25 cellular contexts compared by ENCODE assay signal in genomic region chr1:108624069-108624468, GRCh38.
"Had no signal": no experiment of that assay in that cellular context is flagged by ENCODE, and none has a peak within 500 bp of the region (broad histone marks: within the 10 kb centered on the region; RNA-seq: fewer than 3 reads in every experiment).

No MANE protein-coding gene starts in this region.

- DNase-seq: activated CD4-positive, alpha-beta T cell treated with anti-CD3 and anti-CD28 coated beads for 48 hours; activated CD4-positive, alpha-beta T cell treated with anti-CD3 and anti-CD28 coated beads, Interleukin-2, amount 50 U/mL, for 48 hours; activated CD8-positive, alpha-beta memory T cell treated with anti-CD3 and anti-CD28 coated beads, Interleukin-2, amount 50 U/mL, for 4 hours; activated gamma-delta T cell; activated naive CD4-positive, alpha-beta T cell treated with anti-CD3 and anti-CD28 coated beads, Interleukin-2, amount 10 ng/mL, durations not matched to agents 7 days and 5 days; activated naive CD8-positive, alpha-beta T cell treated with anti-CD3 and anti-CD28 coated beads, Interleukin-2, amount 50 U/mL, for 24 hours; activated T-cell treated with anti-CD3 and anti-CD28 coated beads, Interleukin-2, amount 50 U/mL, for 24 hours; cerebellar nuclear complex; colonic mucosa; effector memory CD4-positive, alpha-beta T cell; gastrocnemius medialis; glutamatergic neuron; hippocampal formation; kidney; lower lobe of right lung; mucosa of descending colon; right cardiac atrium; stimulated activated CD4-positive, alpha-beta T cell treated with anti-CD3 and anti-CD28 coated beads, Interleukin-4, amount 100 ng/mL, for 1 hour; stimulated activated naive CD8-positive, alpha-beta T cell treated with anti-CD3 and anti-CD28 coated beads, Interleukin-15, Interleukin-2, amounts not matched to agents 100 U/mL and 50 U/mL, for 24 hours; T-helper 1 cell; testis; transverse colon had no signal

- H3K27me3 ChIP-seq: colonic mucosa, gastrocnemius medialis, testis, transverse colon had no signal

- H3K36me3 Mint-ChIP-seq: activated naive CD4-positive, alpha-beta T cell treated with anti-CD3 and anti-CD28 coated beads, Interleukin-2, amount 10 ng/mL, durations not matched to agents 7 days and 5 days had no signal

- H3K27me3 Mint-ChIP-seq: activated naive CD4-positive, alpha-beta T cell treated with anti-CD3 and anti-CD28 coated beads, Interleukin-2, amount 10 ng/mL, durations not matched to agents 7 days and 5 days; activated naive CD8-positive, alpha-beta T cell treated with anti-CD3 and anti-CD28 coated beads, Interleukin-2, amount 50 U/mL, for 24 hours; activated T-cell treated with anti-CD3 and anti-CD28 coated beads, Interleukin-2, amount 50 U/mL, for 24 hours had no signal

- H3K9me3 Mint-ChIP-seq: activated naive CD4-positive, alpha-beta T cell treated with anti-CD3 and anti-CD28 coated beads, Interleukin-2, amount 10 ng/mL, durations not matched to agents 7 days and 5 days; activated naive CD8-positive, alpha-beta T cell treated with anti-CD3 and anti-CD28 coated beads, Interleukin-2, amount 50 U/mL, for 24 hours; activated T-cell treated with anti-CD3 and anti-CD28 coated beads, Interleukin-2, amount 50 U/mL, for 24 hours; nephron; T-helper 2 cell treated with Interferon-gamma antibody and Interleukin-4, amounts not matched to agents 5 μg/mL and 100 μg/mL, for 36 hours had no signal

- ATAC-seq: activated CD4-positive, CD25-positive, alpha-beta regulatory T cell treated with anti-CD3 and anti-CD28 coated beads, Interleukin-2, amount 50 U/mL, for 24 hours; activated naive CD8-positive, alpha-beta T cell treated with anti-CD3 and anti-CD28 coated beads, Interleukin-2, amount 50 U/mL, for 24 hours; gastrocnemius medialis; lower lobe of right lung; mucosa of descending colon; stimulated activated naive CD8-positive, alpha-beta T cell treated with anti-CD3 and anti-CD28 coated beads, Interleukin-15, Interleukin-2, amounts not matched to agents 100 U/mL and 50 U/mL, for 24 hours had no signal

- H3K9me3 ChIP-seq: colonic mucosa, gastrocnemius medialis, lower lobe of right lung, mucosa of descending colon, testis, transverse colon had no signal

- H3K4me3 Mint-ChIP-seq: activated naive CD4-positive, alpha-beta T cell treated with anti-CD3 and anti-CD28 coated beads, Interleukin-2, amount 10 ng/mL, durations not matched to agents 7 days and 5 days; activated naive CD8-positive, alpha-beta T cell treated with anti-CD3 and anti-CD28 coated beads, Interleukin-2, amount 50 U/mL, for 24 hours; activated T-cell treated with anti-CD3 and anti-CD28 coated beads, Interleukin-2, amount 50 U/mL, for 24 hours; nephron; T-helper 2 cell treated with Interferon-gamma antibody and Interleukin-4, amounts not matched to agents 5 μg/mL and 100 μg/mL, for 36 hours had no signal

- H3K4me1 Mint-ChIP-seq: activated naive CD4-positive, alpha-beta T cell treated with anti-CD3 and anti-CD28 coated beads, Interleukin-2, amount 10 ng/mL, durations not matched to agents 7 days and 5 days; activated naive CD8-positive, alpha-beta T cell treated with anti-CD3 and anti-CD28 coated beads, Interleukin-2, amount 50 U/mL, for 24 hours; nephron had no signal

- H3K27ac Mint-ChIP-seq: activated naive CD4-positive, alpha-beta T cell treated with anti-CD3 and anti-CD28 coated beads, Interleukin-2, amount 10 ng/mL, durations not matched to agents 7 days and 5 days; activated naive CD8-positive, alpha-beta T cell treated with anti-CD3 and anti-CD28 coated beads, Interleukin-2, amount 50 U/mL, for 24 hours; activated T-cell treated with anti-CD3 and anti-CD28 coated beads, Interleukin-2, amount 50 U/mL, for 24 hours; nephron; T-helper 2 cell treated with Interferon-gamma antibody and Interleukin-4, amounts not matched to agents 5 μg/mL and 100 μg/mL, for 36 hours had no signal

- H3K4me1 ChIP-seq: colonic mucosa, gastrocnemius medialis, lower lobe of right lung, testis, transverse colon had no signal

- H3K4me3 ChIP-seq: colonic mucosa, gastrocnemius medialis, lower lobe of right lung, mucosa of descending colon, testis, transverse colon had no signal

- H3K36me3 ChIP-seq: colonic mucosa, gastrocnemius medialis had no signal

- H3K27ac ChIP-seq: colonic mucosa, gastrocnemius medialis, lower lobe of right lung, testis, transverse colon had no signal
